ENCODE assay signal across 15 cellular contexts in the genomic region with DNA sequence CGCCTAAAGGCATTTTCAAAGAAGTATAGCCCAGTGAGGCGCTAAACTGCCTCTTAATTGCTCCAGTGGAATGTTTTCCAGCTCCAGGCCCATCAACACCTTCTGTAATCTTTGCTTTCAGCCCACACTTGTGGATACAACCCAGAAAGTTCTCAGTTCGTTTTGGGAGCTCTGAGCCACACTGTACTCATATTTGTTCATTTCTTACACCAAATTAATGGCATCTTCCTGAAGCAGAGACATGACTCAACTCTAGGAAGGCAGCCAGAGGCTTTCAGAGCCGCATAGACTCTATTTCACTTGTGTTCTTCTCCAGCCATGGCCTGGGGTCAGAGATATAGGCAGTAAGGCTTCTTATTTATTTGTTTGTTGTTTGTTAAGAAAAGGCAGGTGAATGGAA.
DNase-seq lines count a peak whose midpoint lies in the region; ATAC-seq, FAIRE-seq and TF ChIP-seq lines count a peak whose summit lies in the region.
"Had no signal": no experiment of that assay in that cellular context is flagged by ENCODE, and none has a peak within 500 bp of the region (broad histone marks: within the 10 kb centered on the region; RNA-seq: fewer than 3 reads in every experiment).

No MANE protein-coding gene starts in this region.

- DNase-seq in AG09309 (ENCODE audit: low read depth) (peak; percentile 31), adipocyte (ENCODE audit: low read depth) (peak; percentile 2), fibroblast of pulmonary artery (ENCODE audit: low read depth) (peak; percentile 66), neural crest cell (ENCODE audit: low read depth, low spot score) (no peak), urothelium cell line (ENCODE audit: low spot score) (no peak), NAMALWA (ENCODE audit: low spot score) (no peak), GM23338 (ENCODE audit: low spot score) (no peak)
- no peak for DNase-seq in activated CD8-positive, alpha-beta memory T cell treated with anti-CD3 and anti-CD28 coated beads, Interleukin-2, amount 50 U/mL, for 48 hours
- DNase-seq: activated naive CD8-positive, alpha-beta T cell treated with anti-CD3 and anti-CD28 coated beads, Interleukin-2, amount 10 ng/mL, durations not matched to agents 7 days and 5 days; naive thymus-derived CD8-positive, alpha-beta T cell; NCI-H82 had no signal

- no peaks in the 10 kb centered on the region for H3K79me2 ChIP-seq in GM23338 (replicated peaks; ENCODE audit: insufficient read depth)

- H3K9me3 Mint-ChIP-seq in neural crest cell (no peaks in the 10 kb centered on the region), GM23338 (no peaks in the 10 kb centered on the region)
- H3K9me3 Mint-ChIP-seq: activated naive CD8-positive, alpha-beta T cell treated with anti-CD3 and anti-CD28 coated beads, Interleukin-2, amount 10 ng/mL, durations not matched to agents 7 days and 5 days had no signal

- peaks cover 7% of the 10 kb centered on the region; the same call in 1 of the 2 replicates for H3K9me2 ChIP-seq in GM23338 (ENCODE audit: insufficient read depth)

- ATAC-seq in GM23338: no peak
- ATAC-seq: A549; naive thymus-derived CD8-positive, alpha-beta T cell had no signal

- H3K4me1 Mint-ChIP-seq in neural crest cell (peaks cover 14% of the 10 kb centered on the region), GM23338 (peaks cover 8% of the 10 kb centered on the region)
- H3K4me1 Mint-ChIP-seq: activated naive CD8-positive, alpha-beta T cell treated with anti-CD3 and anti-CD28 coated beads, Interleukin-2, amount 10 ng/mL, durations not matched to agents 7 days and 5 days; naive thymus-derived CD8-positive, alpha-beta T cell had no signal

- H3K36me3 ChIP-seq in adipocyte (ENCODE audit: control insufficient read depth, insufficient read depth, low read length, severe bottlenecking) (no peaks in the 10 kb centered on the region), GM23338 (ENCODE audit: insufficient read depth) (no peaks in the 10 kb centered on the region)

- peak overlapping the region; percentile 31 for H3K9ac ChIP-seq in adipocyte (ENCODE audit: low read length)

- H3K27ac ChIP-seq in GM23338 (ENCODE audit: low read depth): no peak overlapping the region
- H3K27ac ChIP-seq: A549 had no signal

- H3K9me3 ChIP-seq in adipocyte (ENCODE audit: control insufficient read depth, low read length): no peaks in the 10 kb centered on the region
- H3K9me3 ChIP-seq: A549 had no signal

- H3K27ac Mint-ChIP-seq in neural crest cell (ENCODE audit: unreplicated experiment) (peak overlapping the region; percentile 73), GM23338 (no peak overlapping the region)
- H3K27ac Mint-ChIP-seq: activated naive CD8-positive, alpha-beta T cell treated with anti-CD3 and anti-CD28 coated beads, Interleukin-2, amount 10 ng/mL, durations not matched to agents 7 days and 5 days; naive thymus-derived CD8-positive, alpha-beta T cell; WTC11 had no signal

- no peak overlapping the region for H3K4me3 ChIP-seq in AG09309 (ENCODE audit: control insufficient read depth, low read depth, low read length)
- peak overlapping the region; percentile 73 for H3K4me3 ChIP-seq in adipocyte (ENCODE audit: low read length)
- no peak overlapping the region for H3K4me3 ChIP-seq in fibroblast of pulmonary artery (replicated peaks; ENCODE audit: low read depth, low read length)
- H3K4me3 ChIP-seq in GM23338: no peak overlapping the region
- H3K4me3 ChIP-seq: A549, skin epidermis had no signal

- H2AFZ ChIP-seq in GM23338: no peak overlapping the region

- TF ChIP-seq CTCF in AG09309 (IDR thresholded peaks at IDR 0.05; ENCODE audit: control insufficient read depth, insufficient read depth, low read depth, low read length, missing control alignments): no peak
- no peak for TF ChIP-seq CTCF in fibroblast of pulmonary artery (IDR thresholded peaks at IDR 0.05; ENCODE audit: low read length, missing control alignments)
- no peak for TF ChIP-seq CTCF in neural crest cell (conservative IDR thresholded peaks at IDR 0.05)
- no peak for TF ChIP-seq CTCF in GM23338 (conservative IDR thresholded peaks at IDR 0.05; ENCODE audit: low read depth in 2 of 2)

- H3K4me1 ChIP-seq in adipocyte (ENCODE audit: control insufficient read depth, insufficient read depth, low read length): peaks cover 28% of the 10 kb centered on the region
- H3K4me1 ChIP-seq in GM23338 (ENCODE audit: insufficient read depth): no peaks in the 10 kb centered on the region
- H3K4me1 ChIP-seq: A549 had no signal

- H3F3A ChIP-seq in GM23338 (replicated peaks; ENCODE audit: low read depth): no peaks in the 10 kb centered on the region

- H4K20me1 ChIP-seq in GM23338 (replicated peaks; ENCODE audit: insufficient read depth): no peaks in the 10 kb centered on the region

- FAIRE-seq in urothelium cell line (lab: Jason Lieb, UNC): no peak
- FAIRE-seq: A549, keratinocyte had no signal

- H3K27me3 ChIP-seq in adipocyte (replicated peaks; ENCODE audit: control insufficient read depth, insufficient read depth, low read length) (no peaks in the 10 kb centered on the region), GM23338 (ENCODE audit: insufficient read depth) (no peaks in the 10 kb centered on the region)

- H3K36me3 Mint-ChIP-seq in neural crest cell (ENCODE audit: low read depth) (no peaks in the 10 kb centered on the region), GM23338 (ENCODE audit: low read depth) (no peaks in the 10 kb centered on the region; the same call in 2 of the 3 replicates)
- H3K36me3 Mint-ChIP-seq: activated naive CD8-positive, alpha-beta T cell treated with anti-CD3 and anti-CD28 coated beads, Interleukin-2, amount 10 ng/mL, durations not matched to agents 7 days and 5 days; naive thymus-derived CD8-positive, alpha-beta T cell; WTC11 had no signal

- H3K4me3 Mint-ChIP-seq in neural crest cell: no peak overlapping the region
- no peak overlapping the region for H3K4me3 Mint-ChIP-seq in GM23338
- H3K4me3 Mint-ChIP-seq: activated naive CD8-positive, alpha-beta T cell treated with anti-CD3 and anti-CD28 coated beads, Interleukin-2, amount 10 ng/mL, durations not matched to agents 7 days and 5 days; naive thymus-derived CD8-positive, alpha-beta T cell; WTC11 had no signal

- no peak overlapping the region for H3K4me2 ChIP-seq in GM23338
- H3K4me2 ChIP-seq: A549 had no signal

- H3K27me3 Mint-ChIP-seq in neural crest cell (ENCODE audit: low read depth): no peaks in the 10 kb centered on the region
- peaks cover 5% of the 10 kb centered on the region for H3K27me3 Mint-ChIP-seq in GM23338 (ENCODE audit: insufficient read depth, low read depth, poor library complexity)

TF ChIP-seq in GM23338, 12 proteins besides CTCF, POLR2A, EP300 and RAD21 (continues in another document):
- TF ChIP-seq CREB1 (CRISPR knock-in tag; IDR thresholded peaks at IDR 0.05; ENCODE audit: low read depth) (no peak), EZH2 (IDR thresholded peaks at IDR 0.05; ENCODE audit: low read depth, unreplicated experiment) (no peak), ZNF114 (CRISPR knock-in tag; IDR thresholded peaks at IDR 0.05) (no peak), POLR2AphosphoS5 (IDR thresholded peaks at IDR 0.05; ENCODE audit: low read depth) (no peak), NANOG (IDR thresholded peaks at IDR 0.05; ENCODE audit: borderline replicate concordance) (no peak), STAT1 (IDR thresholded peaks at IDR 0.05; ENCODE audit: unreplicated experiment) (no peak), ZNF331 (CRISPR knock-in tag; IDR thresholded peaks at IDR 0.05; ENCODE audit: low read depth) (no peak), EZH2phosphoT487 (IDR thresholded peaks at IDR 0.05; ENCODE audit: unreplicated experiment) (no peak)
- TF ChIP-seq, protein P1, sequence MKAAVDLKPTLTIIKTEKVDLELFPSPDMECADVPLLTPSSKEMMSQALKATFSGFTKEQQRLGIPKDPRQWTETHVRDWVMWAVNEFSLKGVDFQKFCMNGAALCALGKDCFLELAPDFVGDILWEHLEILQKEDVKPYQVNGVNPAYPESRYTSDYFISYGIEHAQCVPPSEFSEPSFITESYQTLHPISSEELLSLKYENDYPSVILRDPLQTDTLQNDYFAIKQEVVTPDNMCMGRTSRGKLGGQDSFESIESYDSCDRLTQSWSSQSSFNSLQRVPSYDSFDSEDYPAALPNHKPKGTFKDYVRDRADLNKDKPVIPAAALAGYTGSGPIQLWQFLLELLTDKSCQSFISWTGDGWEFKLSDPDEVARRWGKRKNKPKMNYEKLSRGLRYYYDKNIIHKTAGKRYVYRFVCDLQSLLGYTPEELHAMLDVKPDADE (IDR thresholded peaks at IDR 0.05): no peak
- TF ChIP-seq, protein P2, sequence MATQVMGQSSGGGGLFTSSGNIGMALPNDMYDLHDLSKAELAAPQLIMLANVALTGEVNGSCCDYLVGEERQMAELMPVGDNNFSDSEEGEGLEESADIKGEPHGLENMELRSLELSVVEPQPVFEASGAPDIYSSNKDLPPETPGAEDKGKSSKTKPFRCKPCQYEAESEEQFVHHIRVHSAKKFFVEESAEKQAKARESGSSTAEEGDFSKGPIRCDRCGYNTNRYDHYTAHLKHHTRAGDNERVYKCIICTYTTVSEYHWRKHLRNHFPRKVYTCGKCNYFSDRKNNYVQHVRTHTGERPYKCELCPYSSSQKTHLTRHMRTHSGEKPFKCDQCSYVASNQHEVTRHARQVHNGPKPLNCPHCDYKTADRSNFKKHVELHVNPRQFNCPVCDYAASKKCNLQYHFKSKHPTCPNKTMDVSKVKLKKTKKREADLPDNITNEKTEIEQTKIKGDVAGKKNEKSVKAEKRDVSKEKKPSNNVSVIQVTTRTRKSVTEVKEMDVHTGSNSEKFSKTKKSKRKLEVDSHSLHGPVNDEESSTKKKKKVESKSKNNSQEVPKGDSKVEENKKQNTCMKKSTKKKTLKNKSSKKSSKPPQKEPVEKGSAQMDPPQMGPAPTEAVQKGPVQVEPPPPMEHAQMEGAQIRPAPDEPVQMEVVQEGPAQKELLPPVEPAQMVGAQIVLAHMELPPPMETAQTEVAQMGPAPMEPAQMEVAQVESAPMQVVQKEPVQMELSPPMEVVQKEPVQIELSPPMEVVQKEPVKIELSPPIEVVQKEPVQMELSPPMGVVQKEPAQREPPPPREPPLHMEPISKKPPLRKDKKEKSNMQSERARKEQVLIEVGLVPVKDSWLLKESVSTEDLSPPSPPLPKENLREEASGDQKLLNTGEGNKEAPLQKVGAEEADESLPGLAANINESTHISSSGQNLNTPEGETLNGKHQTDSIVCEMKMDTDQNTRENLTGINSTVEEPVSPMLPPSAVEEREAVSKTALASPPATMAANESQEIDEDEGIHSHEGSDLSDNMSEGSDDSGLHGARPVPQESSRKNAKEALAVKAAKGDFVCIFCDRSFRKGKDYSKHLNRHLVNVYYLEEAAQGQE (IDR thresholded peaks at IDR 0.05; ENCODE audit: unreplicated experiment): no peak

Comparison
In these comparisons a context has a peak if more than half of its experiments do, and no peak if none do; other contexts are left out.
1. DNase-seq: peak in AG09309 (single experiment), adipocyte (single experiment) and fibroblast of pulmonary artery (single experiment); none in neural crest cell (single experiment), urothelium cell line (single experiment), NAMALWA (single experiment), GM23338 (single experiment) and activated CD8-positive, alpha-beta memory T cell treated with anti-CD3 and anti-CD28 coated beads, Interleukin-2, amount 50 U/mL, for 48 hours (single experiment).